In the genomic region with DNA sequence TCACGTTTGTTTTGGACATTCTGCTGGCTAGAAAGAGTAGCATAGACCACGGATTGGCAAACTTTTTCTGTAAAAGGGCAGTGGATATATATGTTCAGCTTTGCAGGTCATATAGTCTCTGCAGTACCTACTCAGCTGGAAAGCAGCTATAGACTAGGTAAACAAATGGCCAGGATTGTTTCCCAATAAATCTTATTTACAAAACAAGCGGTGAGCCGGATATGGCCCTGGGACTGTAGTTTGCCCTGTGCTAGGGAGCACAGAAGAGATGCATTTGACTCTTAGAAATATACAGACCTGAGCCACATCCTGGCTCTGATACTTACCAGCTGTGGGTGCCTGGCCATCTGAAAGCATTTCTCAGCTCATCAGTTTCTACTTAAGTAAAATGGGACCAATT, we compare ENCODE assay signal across 8 cellular contexts.
"Had no signal": no experiment of that assay in that cellular context is flagged by ENCODE, and none has a peak within 500 bp of the region (broad histone marks: within the 10 kb centered on the region; RNA-seq: fewer than 3 reads in every experiment).

No MANE protein-coding gene starts in this region.

- H3K9me3 Mint-ChIP-seq: GM23338, H9, IgD-negative memory B cell had no signal

- FAIRE-seq: H1, H54, HTR-8/SVneo had no signal

- H3K4me1 Mint-ChIP-seq: GM23338, H9, IgD-negative memory B cell had no signal

- DNase-seq: H9, HCEC 1CT, KBM-7 had no signal

- H3K27ac Mint-ChIP-seq: GM23338, IgD-negative memory B cell had no signal

- ATAC-seq: GM23338 had no signal

- H3K4me3 ChIP-seq: GM23338 had no signal

- H3K36me3 Mint-ChIP-seq: IgD-negative memory B cell had no signal

- H3K4me3 Mint-ChIP-seq: GM23338, H9, IgD-negative memory B cell had no signal

- H3K4me2 ChIP-seq: GM23338 had no signal
